18 cellular contexts compared by ENCODE assay signal in the genomic region with DNA sequence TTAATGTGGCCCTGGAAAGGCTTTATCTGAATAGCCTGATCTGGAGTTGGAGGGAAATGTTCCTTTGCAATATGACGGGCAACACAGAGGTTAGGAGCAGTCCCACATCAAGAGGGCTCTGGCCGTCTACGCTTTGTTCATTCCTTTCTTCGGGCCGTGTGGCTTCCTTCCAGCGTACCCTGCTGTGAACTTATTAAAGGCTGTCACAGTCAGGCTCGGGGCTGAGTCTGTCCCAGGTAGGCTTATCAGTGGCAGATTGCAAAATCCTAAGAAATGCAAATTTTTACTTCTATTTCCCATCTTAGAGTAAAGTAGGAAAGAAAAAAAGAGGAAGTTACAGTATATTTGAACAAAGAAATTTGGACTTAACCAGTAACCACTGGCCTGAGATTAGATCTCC.
"Had no signal": no experiment of that assay in that cellular context is flagged by ENCODE, and none has a peak within 500 bp of the region (broad histone marks: within the 10 kb centered on the region; RNA-seq: fewer than 3 reads in every experiment).

No MANE protein-coding gene starts in this region.

- H3K4me3 ChIP-seq: cardiac muscle cell, dorsolateral prefrontal cortex, gastroesophageal sphincter, heart right ventricle, tibial artery had no signal

- H3K9me3 Mint-ChIP-seq: activated CD4-positive, alpha-beta memory T cell treated with anti-CD3 and anti-CD28 coated beads for 36 hours; naive thymus-derived CD8-positive, alpha-beta T cell; stimulated activated naive B cell treated with anti-CD40 and anti-IgM and Interleukin-4, amounts not matched to agents 10 μg/mL and 1 μg/mL and 100 μg/mL, for 72 hours; T-helper 1 cell treated with Interleukin-12 subunit alpha and Interleukin-12 subunit beta and Interleukin-4 antibody, amounts not matched to agents 30 μg/mL and 1 μg/mL, for 36 hours had no signal

- H3K36me3 ChIP-seq: cardiac muscle cell, gastroesophageal sphincter, heart right ventricle, tibial artery, WERI-Rb-1 had no signal

- H3K27me3 ChIP-seq: cardiac muscle cell, tibial artery had no signal

- ATAC-seq: activated CD4-positive, alpha-beta T cell treated with anti-CD3 and anti-CD28 coated beads for 36 hours; activated T-cell treated with anti-CD3 and anti-CD28 coated beads, Interleukin-2, amount 50 U/mL, for 4 hours; gastroesophageal sphincter; heart right ventricle; left colon; naive thymus-derived CD8-positive, alpha-beta T cell; stimulated activated naive B cell treated with anti-CD40 and anti-IgM and Interleukin-4, amounts not matched to agents 10 μg/mL and 1 μg/mL and 100 μg/mL, for 72 hours had no signal

- DNase-seq: activated CD4-positive, alpha-beta memory T cell treated with anti-CD3 and anti-CD28 coated beads for 36 hours; activated CD4-positive, alpha-beta T cell treated with anti-CD3 and anti-CD28 coated beads for 36 hours; activated effector memory CD4-positive, alpha-beta T cell treated with Interleukin-2 at 50 U/mL for 16 hours; activated naive CD4-positive, alpha-beta T cell treated with anti-CD3 and anti-CD28 coated beads, Interleukin-2, amount 50 U/mL, for 16 hours; activated T-cell treated with anti-CD3 and anti-CD28 coated beads, Interleukin-2, amount 50 U/mL, for 4 hours; dorsolateral prefrontal cortex; erythroblast; heart right ventricle; left colon; mammary epithelial cell; naive thymus-derived CD8-positive, alpha-beta T cell; stimulated activated CD4-positive, alpha-beta T cell treated with anti-CD3 and anti-CD28 coated beads, Interleukin-2, amount 100 ng/mL, for 48 hours; stimulated activated naive B cell treated with anti-CD40 and anti-IgM and Interleukin-4, amounts not matched to agents 10 μg/mL and 1 μg/mL and 100 μg/mL, for 72 hours; tibial artery; WERI-Rb-1 had no signal

- H3K27ac ChIP-seq: cardiac muscle cell, dorsolateral prefrontal cortex, gastroesophageal sphincter, heart right ventricle, tibial artery, WERI-Rb-1 had no signal

- H3K27me3 Mint-ChIP-seq: stimulated activated naive B cell treated with anti-CD40 and anti-IgM and Interleukin-4, amounts not matched to agents 10 μg/mL and 1 μg/mL and 100 μg/mL, for 72 hours had no signal

- H3K4me1 ChIP-seq: gastroesophageal sphincter, heart right ventricle, tibial artery had no signal

- H3K27ac Mint-ChIP-seq: activated CD4-positive, alpha-beta memory T cell treated with anti-CD3 and anti-CD28 coated beads for 36 hours; activated CD4-positive, alpha-beta T cell treated with anti-CD3 and anti-CD28 coated beads for 36 hours; naive thymus-derived CD8-positive, alpha-beta T cell; stimulated activated naive B cell treated with anti-CD40 and anti-IgM and Interleukin-4, amounts not matched to agents 10 μg/mL and 1 μg/mL and 100 μg/mL, for 72 hours; T-helper 1 cell treated with Interleukin-12 subunit alpha and Interleukin-12 subunit beta and Interleukin-4 antibody, amounts not matched to agents 30 μg/mL and 1 μg/mL, for 36 hours had no signal

- H3K4me3 Mint-ChIP-seq: activated CD4-positive, alpha-beta memory T cell treated with anti-CD3 and anti-CD28 coated beads for 36 hours; activated CD4-positive, alpha-beta T cell treated with anti-CD3 and anti-CD28 coated beads for 36 hours; activated T-cell treated with anti-CD3 and anti-CD28 coated beads, Interleukin-2, amount 50 U/mL, for 4 hours; naive thymus-derived CD8-positive, alpha-beta T cell; stimulated activated naive B cell treated with anti-CD40 and anti-IgM and Interleukin-4, amounts not matched to agents 10 μg/mL and 1 μg/mL and 100 μg/mL, for 72 hours; T-helper 1 cell treated with Interleukin-12 subunit alpha and Interleukin-12 subunit beta and Interleukin-4 antibody, amounts not matched to agents 30 μg/mL and 1 μg/mL, for 36 hours had no signal

- H3K36me3 Mint-ChIP-seq: activated CD4-positive, alpha-beta memory T cell treated with anti-CD3 and anti-CD28 coated beads for 36 hours; naive thymus-derived CD8-positive, alpha-beta T cell; stimulated activated naive B cell treated with anti-CD40 and anti-IgM and Interleukin-4, amounts not matched to agents 10 μg/mL and 1 μg/mL and 100 μg/mL, for 72 hours had no signal

- H3K4me1 Mint-ChIP-seq: activated CD4-positive, alpha-beta T cell treated with anti-CD3 and anti-CD28 coated beads for 36 hours; naive thymus-derived CD8-positive, alpha-beta T cell; stimulated activated naive B cell treated with anti-CD40 and anti-IgM and Interleukin-4, amounts not matched to agents 10 μg/mL and 1 μg/mL and 100 μg/mL, for 72 hours had no signal

- H3K9me3 ChIP-seq: gastroesophageal sphincter, heart right ventricle, tibial artery had no signal
